Comparison of ENCODE assay signal across 19 cellular contexts in the genomic region with DNA sequence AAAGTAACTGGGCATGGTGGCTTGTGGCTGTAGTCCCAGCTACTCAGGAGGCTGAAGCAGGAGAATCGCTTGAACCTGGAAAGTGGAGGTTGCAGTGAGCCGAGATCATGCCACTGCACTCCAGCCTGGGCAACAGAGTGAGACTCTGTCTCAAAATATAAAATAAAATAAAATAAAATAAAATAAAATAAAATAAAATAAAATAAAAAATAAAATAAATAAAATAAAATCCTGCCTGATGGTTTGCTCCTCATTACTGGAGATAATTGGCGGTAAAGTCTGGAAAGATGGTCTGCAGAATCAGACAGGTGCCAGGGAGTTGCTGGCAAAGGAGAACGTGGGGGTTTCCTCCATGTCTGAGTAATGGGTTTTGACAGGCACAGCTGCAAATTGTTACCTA. TPM values are rescaled to one million over a fixed set of nuclear protein-coding genes. Genes with fewer than 3 reads are reported as not detected.
"Had no signal": no experiment of that assay in that cellular context is flagged by ENCODE, and none has a peak within 500 bp of the region (broad histone marks: within the 10 kb centered on the region; RNA-seq: fewer than 3 reads in every experiment).

No MANE protein-coding gene starts in this region.

RNA-seq across cellular contexts. Expression of a gene that starts 11.2 kb away (rescaled TPM):
- total RNA-seq: activated naive CD4-positive, alpha-beta T cell treated with anti-CD3 and anti-CD28 coated beads for 36 hours; activated naive CD4-positive, alpha-beta T cell treated with anti-CD3 and anti-CD28 coated beads, Interleukin-2, amount 50 U/mL, for 72 hours; activated naive CD8-positive, alpha-beta T cell treated with anti-CD3 and anti-CD28 coated beads for 36 hours; activated naive CD8-positive, alpha-beta T cell treated with anti-CD3 and anti-CD28 coated beads, Interleukin-2, amount 10 ng/mL, durations not matched to agents 7 days and 5 days; activated T-cell treated with anti-CD3 and anti-CD28 coated beads, Interleukin-2, amount 50 U/mL, for 4 hours; activated T-helper 1 cell treated with anti-CD3 and anti-CD28 coated beads, Interleukin-12 subunit alpha, Interleukin-12 subunit beta, Interleukin-2, Interleukin-4 antibody, amounts not matched to agents 30 ng/mL and 10 ng/mL and 1 ng/mL, durations not matched to agents 14 hours and 24 hours and 36 hours; activated T-helper 17 cell treated with anti-CD3 and anti-CD28 coated beads, Interleukin-2, amount 50 U/mL, for 72 hours; activated T-helper 2 cell treated with anti-CD3 and anti-CD28 coated beads, Interferon-gamma antibody, Interleukin-2, Interleukin-4, amounts not matched to agents 10 μg/mL and 5 μg/mL and 100 μg/mL, durations not matched to agents 14 hours and 24 hours and 36 hours; adrenal gland; aorta; ascending aorta; body of pancreas; breast epithelium; bronchial epithelial cell; cardiac muscle cell; cardiac septum; cerebellum; chondrocyte had no signal
- polyA plus RNA-seq: adipose tissue, adrenal gland, aorta had no signal
